In the genomic region with DNA sequence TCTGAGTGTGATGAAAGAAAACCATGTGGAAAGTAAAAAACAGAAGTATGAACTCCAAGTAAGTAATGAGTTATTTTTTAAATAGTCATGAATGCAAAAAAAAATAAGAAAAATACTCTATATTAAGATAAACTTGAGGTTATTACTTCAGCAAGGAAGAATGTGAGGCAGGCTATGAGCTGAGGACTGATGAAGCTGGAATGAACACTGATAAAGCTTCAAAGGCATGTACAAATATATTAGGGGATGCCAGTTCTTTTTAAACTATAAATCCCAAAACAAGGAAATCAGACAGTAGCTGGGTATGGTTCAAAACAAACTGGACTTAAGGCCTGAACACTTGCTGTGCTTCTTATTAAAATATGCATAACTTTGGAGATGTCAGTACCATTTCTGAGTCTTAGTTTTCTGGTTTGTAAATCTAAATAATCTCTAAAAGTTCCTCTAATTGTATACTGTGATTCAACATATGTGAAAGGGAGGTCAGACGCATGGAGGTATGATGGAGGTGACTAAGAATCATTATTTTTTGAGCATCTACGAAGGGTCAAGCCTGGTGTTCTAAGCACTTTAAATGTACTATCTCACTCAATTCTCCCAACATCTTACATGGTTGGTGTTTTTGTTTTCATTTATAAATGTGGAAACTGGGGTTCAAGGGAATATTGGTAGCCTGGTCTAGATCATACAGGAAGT, we compare ENCODE assay signal across 20 cellular contexts. TPM values are rescaled to one million over a fixed set of nuclear protein-coding genes. Genes with fewer than 3 reads are reported as not detected.
DNase-seq lines count a peak whose midpoint lies in the region; FAIRE-seq and TF ChIP-seq lines count a peak whose summit lies in the region.
"Had no signal": no experiment of that assay in that cellular context is flagged by ENCODE, and none has a peak within 500 bp of the region (broad histone marks: within the 10 kb centered on the region; RNA-seq: fewer than 3 reads in every experiment).

No MANE protein-coding gene starts in this region.

- no peaks in the 10 kb centered on the region for H3K4me1 Mint-ChIP-seq in activated naive CD4-positive, alpha-beta T cell treated with anti-CD3 and anti-CD28 coated beads, Interleukin-2, amount 10 ng/mL, durations not matched to agents 7 days and 5 days
- H3K4me1 Mint-ChIP-seq: stimulated activated effector memory CD8-positive, alpha-beta T cell treated with anti-CD3 and anti-CD28 coated beads, Interleukin-12 subunit alpha, Interleukin-12 subunit beta, amount 100 ng/mL, for 72 hours; T-cell had no signal

- H3K4me3 ChIP-seq in fibroblast of villous mesenchyme (ENCODE audit: low read depth, low read length) = no peak overlapping the region
- H3K4me3 ChIP-seq: cardiac muscle cell, MG63, prostate gland had no signal

- TF ChIP-seq CTCF in fibroblast of villous mesenchyme (IDR thresholded peaks at IDR 0.05; ENCODE audit: insufficient read depth, low read depth, low read length) = no peak

- no peak overlapping the region for H3K27ac Mint-ChIP-seq in activated naive CD4-positive, alpha-beta T cell treated with anti-CD3 and anti-CD28 coated beads, Interleukin-2, amount 10 ng/mL, durations not matched to agents 7 days and 5 days
- H3K27ac Mint-ChIP-seq: activated naive CD4-positive, alpha-beta T cell treated with anti-CD3 and anti-CD28 coated beads for 36 hours; CD4-positive, alpha-beta T cell; natural killer cell treated with Interleukin-12 subunit alpha and Interleukin-12 subunit beta and Interleukin-15 and Interleukin-18, amount 100 ng/mL, for 72 hours; stimulated activated effector memory CD8-positive, alpha-beta T cell treated with anti-CD3 and anti-CD28 coated beads, Interleukin-12 subunit alpha, Interleukin-12 subunit beta, amount 100 ng/mL, for 72 hours; T-cell had no signal

- DNase-seq in EL (peak; percentile 70), amniotic epithelial cell (ENCODE audit: low read depth) (peak; percentile 89), fibroblast of villous mesenchyme (ENCODE audit: low read depth) (peak; percentile 26), stromal cell of bone marrow (ENCODE audit: low read depth) (peak; percentile 9), HTR-8/SVneo (ENCODE audit: insufficient read length, low spot score) (no peak)
- DNase-seq in activated naive CD4-positive, alpha-beta T cell treated with anti-CD3 and anti-CD28 coated beads, Interleukin-2, amount 10 ng/mL, durations not matched to agents 7 days and 5 days = no peak
- no peak for DNase-seq in stimulated activated CD8-positive, alpha-beta memory T cell treated with anti-CD3 and anti-CD28 coated beads, Interleukin-4, amount 100 ng/mL, for 48 hours
- DNase-seq: activated naive CD4-positive, alpha-beta T cell treated with anti-CD3 and anti-CD28 coated beads for 36 hours; CD4-positive, alpha-beta T cell; DND-41; effector CD4-positive, alpha-beta T cell; MG63; NCI-H1694 treated with DMSO at 0.1 percent for 48 hours; stimulated activated CD4-positive, alpha-beta T cell treated with anti-CD3 and anti-CD28 coated beads, Interleukin-12 subunit alpha, Interleukin-12 subunit beta, amount 100 ng/mL, for 4 hours; T-cell had no signal

- H3K36me3 Mint-ChIP-seq in activated naive CD4-positive, alpha-beta T cell treated with anti-CD3 and anti-CD28 coated beads, Interleukin-2, amount 10 ng/mL, durations not matched to agents 7 days and 5 days = no peaks in the 10 kb centered on the region
- H3K36me3 Mint-ChIP-seq: natural killer cell treated with Interleukin-12 subunit alpha and Interleukin-12 subunit beta and Interleukin-15 and Interleukin-18, amount 100 ng/mL, for 72 hours; stimulated activated effector memory CD8-positive, alpha-beta T cell treated with anti-CD3 and anti-CD28 coated beads, Interleukin-12 subunit alpha, Interleukin-12 subunit beta, amount 100 ng/mL, for 72 hours; T-cell had no signal

- H3K9me3 Mint-ChIP-seq in activated naive CD4-positive, alpha-beta T cell treated with anti-CD3 and anti-CD28 coated beads, Interleukin-2, amount 10 ng/mL, durations not matched to agents 7 days and 5 days = no peaks in the 10 kb centered on the region
- H3K9me3 Mint-ChIP-seq: activated naive CD4-positive, alpha-beta T cell treated with anti-CD3 and anti-CD28 coated beads for 36 hours; CD4-positive, alpha-beta T cell; natural killer cell treated with Interleukin-12 subunit alpha and Interleukin-12 subunit beta and Interleukin-15 and Interleukin-18, amount 100 ng/mL, for 72 hours; stimulated activated effector memory CD8-positive, alpha-beta T cell treated with anti-CD3 and anti-CD28 coated beads, Interleukin-12 subunit alpha, Interleukin-12 subunit beta, amount 100 ng/mL, for 72 hours; T-cell had no signal

- H3K4me3 Mint-ChIP-seq in activated naive CD4-positive, alpha-beta T cell treated with anti-CD3 and anti-CD28 coated beads, Interleukin-2, amount 10 ng/mL, durations not matched to agents 7 days and 5 days = no peak overlapping the region
- H3K4me3 Mint-ChIP-seq: activated naive CD4-positive, alpha-beta T cell treated with anti-CD3 and anti-CD28 coated beads for 36 hours; CD4-positive, alpha-beta T cell; natural killer cell treated with Interleukin-12 subunit alpha and Interleukin-12 subunit beta and Interleukin-15 and Interleukin-18, amount 100 ng/mL, for 72 hours; stimulated activated effector memory CD8-positive, alpha-beta T cell treated with anti-CD3 and anti-CD28 coated beads, Interleukin-12 subunit alpha, Interleukin-12 subunit beta, amount 100 ng/mL, for 72 hours; T-cell had no signal

- H3K27me3 Mint-ChIP-seq in activated naive CD4-positive, alpha-beta T cell treated with anti-CD3 and anti-CD28 coated beads, Interleukin-2, amount 10 ng/mL, durations not matched to agents 7 days and 5 days = peaks cover 11% of the 10 kb centered on the region

- CTCF ChIA-PET in activated naive CD4-positive, alpha-beta T cell treated with anti-CD3 and anti-CD28 coated beads, Interleukin-2, amount 10 ng/mL, durations not matched to agents 7 days and 5 days (lab: Charles Lee) = no interaction called here

- no peak for FAIRE-seq in HTR-8/SVneo (lab: Jason Lieb, UNC)

RNA-seq across cellular contexts. Expression of a gene that starts 59.7 kb away (rescaled TPM):
- total RNA-seq in fibroblast of villous mesenchyme = under 0.01 TPM in 1 of 2 replicates, not detected in the other
- total RNA-seq: activated naive CD4-positive, alpha-beta T cell treated with anti-CD3 and anti-CD28 coated beads for 36 hours; CD4-positive, alpha-beta T cell; natural killer cell treated with Interleukin-12 subunit alpha and Interleukin-12 subunit beta and Interleukin-15 and Interleukin-18, amount 100 ng/mL, for 72 hours; NCI-H460 had no signal

Comparison
In these comparisons a context has a peak if more than half of its experiments do, and no peak if none do; other contexts are left out.
1. DNase-seq: peak in EL (single experiment), amniotic epithelial cell (single experiment), fibroblast of villous mesenchyme (single experiment) and stromal cell of bone marrow (single experiment); none in activated naive CD4-positive, alpha-beta T cell treated with anti-CD3 and anti-CD28 coated beads, Interleukin-2, amount 10 ng/mL, durations not matched to agents 7 days and 5 days (single experiment), stimulated activated CD8-positive, alpha-beta memory T cell treated with anti-CD3 and anti-CD28 coated beads, Interleukin-4, amount 100 ng/mL, for 48 hours (single experiment) and HTR-8/SVneo (single experiment).